In genomic region chr1:100892554-100892953, GRCh38 we compare ENCODE assay signal across 24 cellular contexts. TPM values are rescaled to one million over a fixed set of nuclear protein-coding genes. Genes with fewer than 3 reads are reported as not detected.
A peak's percentile ranks its signal among the peaks of the same experiment; 100 is the strongest.
DNase-seq lines count a peak whose midpoint lies in the region; ATAC-seq, FAIRE-seq and TF ChIP-seq lines count a peak whose summit lies in the region.
"Had no signal": no experiment of that assay in that cellular context is flagged by ENCODE, and none has a peak within 500 bp of the region (broad histone marks: within the 10 kb centered on the region; RNA-seq: fewer than 3 reads in every experiment).

No MANE protein-coding gene starts in this region.

- peaks cover 8% of the 10 kb centered on the region for H3K27me3 Mint-ChIP-seq in HFFc6 (ENCODE audit: insufficient read depth)
- H3K27me3 Mint-ChIP-seq in neural crest cell (ENCODE audit: low read depth): no peaks in the 10 kb centered on the region
- H3K27me3 Mint-ChIP-seq: activated naive CD8-positive, alpha-beta T cell treated with anti-CD3 and anti-CD28 coated beads, Interleukin-2, amount 10 ng/mL, durations not matched to agents 7 days and 5 days; memory B cell; T-helper 17 cell had no signal

- H3K4me1 ChIP-seq in BLaER1 treated with 17β-estradiol and CSF1 and Interleukin-3, amounts not matched to agents 10 nM and 100 nM: peaks cover 19 to 29% (median 25%) of the 10 kb centered on the region in 10 experiments
- peaks cover 8% of the 10 kb centered on the region; the same call in 1 of the 2 replicates for H3K4me1 ChIP-seq in GM12878 (ENCODE audit: control insufficient read depth, insufficient read depth, low read length)

- H3K4me1 Mint-ChIP-seq in HFFc6 (ENCODE audit: low read depth): peaks cover 26% of the 10 kb centered on the region
- peaks cover 35% of the 10 kb centered on the region for H3K4me1 Mint-ChIP-seq in neural crest cell

- peaks cover 10% of the 10 kb centered on the region for H3K9me3 Mint-ChIP-seq in HFFc6
- peaks cover 22% of the 10 kb centered on the region for H3K9me3 Mint-ChIP-seq in neural crest cell

- SMC1A ChIA-PET in GM12878 (lab: Charles Lee; ENCODE audit: uncharacterized antibody, unreplicated experiment): interaction anchor here (0.6 to 1.1 kb wide), 3 partner anchors 16 to 396 kb away, joined by 3 to 4 read pairs (median 3); no protein-coding TSS in a partner anchor

- H3K9me3 ChIP-seq in BLaER1 treated with 17β-estradiol and CSF1 and Interleukin-3, amounts not matched to agents 10 nM and 100 nM (replicated peaks in 1 of 11): peaks cover 38 to 51% (median 48%) of the 10 kb centered on the region in 11 experiments
- H3K9me3 ChIP-seq in GM12878 (replicated peaks; ENCODE audit: control insufficient read depth, insufficient read depth, low read length): peaks cover 19% of the 10 kb centered on the region

- WGBS in GM12878 (ENCODE audit: insufficient coverage, insufficient replicate concordance, low lambda C conversion rate, missing lambda C conversion rate): 95% methylated on average over 3 of the region's 3 CpGs

- no peak for TF ChIP-seq POLR2A in GM12878 (IDR thresholded peaks at IDR 0.05; ENCODE audit: low read depth, low read length)

- peak overlapping the region; percentile 10 to 98 (median 89); a peak in 18 of 22 replicates for H3K4me2 ChIP-seq in BLaER1 treated with 17β-estradiol and CSF1 and Interleukin-3, amounts not matched to agents 10 nM and 100 nM
- peak overlapping the region; percentile 94 for H3K4me2 ChIP-seq in GM12878 (ENCODE audit: control insufficient read depth, insufficient read depth)

- no peak for TF ChIP-seq RAD21 in GM12878 (IDR thresholded peaks at IDR 0.05; ENCODE audit: insufficient read depth, low read depth, low read length)

- peaks cover 4 to 49% (median 46%) of the 10 kb centered on the region in 11 experiments; a peak in 19 of 22 replicates for H3K36me3 ChIP-seq in BLaER1 treated with 17β-estradiol and CSF1 and Interleukin-3, amounts not matched to agents 10 nM and 100 nM
- no peaks in the 10 kb centered on the region for H3K36me3 ChIP-seq in GM12878 (ENCODE audit: control insufficient read depth in 2 of 2, insufficient read depth in 2 of 2, low read length in 1 of 2)
- H3K36me3 ChIP-seq: sigmoid colon had no signal

- RAD21 ChIA-PET in GM12878 (lab: Charles Lee; ENCODE audit: unreplicated experiment): interaction anchor here (1.1 to 1.9 kb wide), 2 partner anchors 24 to 398 kb away, joined by 4 to 6 read pairs; no protein-coding TSS in a partner anchor

- FAIRE-seq in GM12878 (lab: Jason Lieb, UNC): no peak

- H3K36me3 Mint-ChIP-seq in HFFc6 (ENCODE audit: low read depth) (peaks cover 53% of the 10 kb centered on the region), neural crest cell (ENCODE audit: low read depth) (peaks cover 54% of the 10 kb centered on the region)

- H2AFZ ChIP-seq in GM12878 (ENCODE audit: control insufficient read depth, low read depth, low read length): no peak overlapping the region

- no peak overlapping the region for H3K4me3 ChIP-seq in BLaER1 treated with 17β-estradiol and CSF1 and Interleukin-3, amounts not matched to agents 10 nM and 100 nM
- H3K4me3 ChIP-seq in GM12878: no peak overlapping the region
- H3K4me3 ChIP-seq: heart right ventricle, sigmoid colon had no signal

- H3K4me3 Mint-ChIP-seq in HFFc6 (peak overlapping the region; percentile 100; the same call in 1 of the 2 replicates), neural crest cell (peak overlapping the region; percentile 100)
- H3K4me3 Mint-ChIP-seq: memory B cell, T-helper 17 cell had no signal

- peaks cover 0 to 7% (median 0%) of the 10 kb centered on the region in 11 experiments; a peak in 5 of 22 replicates for H4K20me1 ChIP-seq in BLaER1 treated with 17β-estradiol and CSF1 and Interleukin-3, amounts not matched to agents 10 nM and 100 nM
- no peaks in the 10 kb centered on the region for H4K20me1 ChIP-seq in GM12878 (ENCODE audit: control insufficient read depth, insufficient read depth)

- intact Hi-C loops in GM12878 (cut with micrococcal nuclease; ENCODE audit: unreplicated experiment): no loop called here
- intact Hi-C loops in cardiac septum (cut with DNase I): loop anchor here (10.0 kb wide), 1 partner anchor 758 kb away; the partner anchor contains the start of genes SASS6 and TRMT13

- H3K9ac ChIP-seq in BLaER1 treated with 17β-estradiol and CSF1 and Interleukin-3, amounts not matched to agents 10 nM and 100 nM: 0 out of 22 replicates have a peak overlapping the region, but pooled peaks of 1 of the 11 experiments have one; percentile 10
- H3K9ac ChIP-seq in GM12878 (ENCODE audit: control insufficient read depth, insufficient read depth, low read length): no peak overlapping the region

- no peak for TF ChIP-seq EP300 in GM12878 (IDR thresholded peaks at IDR 0.05; ENCODE audit: borderline replicate concordance in 1 of 2, control insufficient read depth in 1 of 2, low read depth in 2 of 2, low read length in 2 of 2)

- no TSS peak for BruUV-seq in GM12878 (replicated peaks; lab: Mats Ljungman, UMichigan)

- TF ChIP-seq CTCF in HFFc6 (IDR thresholded peaks at IDR 0.05) (no peak), GM12878 (IDR thresholded peaks at IDR 0.05 in 2 of 3, conservative IDR thresholded peaks at IDR 0.05 in 1 of 3; ENCODE audit: control insufficient read depth in 2 of 3, extremely low read depth in 1 of 3, insufficient read depth in 1 of 3, low read depth in 3 of 3, low read length in 3 of 3) (no peak), neural crest cell (conservative IDR thresholded peaks at IDR 0.05) (no peak)

- no peak overlapping the region for H3K27ac ChIP-seq in BLaER1 treated with 17β-estradiol and CSF1 and Interleukin-3, amounts not matched to agents 10 nM and 100 nM
- no peak overlapping the region for H3K27ac ChIP-seq in GM12878 (ENCODE audit: control insufficient read depth, insufficient read depth)
- H3K27ac ChIP-seq: foreskin keratinocyte, heart right ventricle, SK-N-MC had no signal

- no peak for ATAC-seq in GM12878
- ATAC-seq in HG03097 (IDR thresholded peaks at IDR 0.05; ENCODE audit: low FRiP score, unreplicated experiment): no peak
- ATAC-seq: CD8-positive, alpha-beta T cell; foreskin keratinocyte; heart right ventricle; left cardiac atrium; T-helper 17 cell had no signal

- H3K27me3 ChIP-seq in BLaER1 treated with 17β-estradiol and CSF1 and Interleukin-3, amounts not matched to agents 10 nM and 100 nM: no peaks in the 10 kb centered on the region
- no peaks in the 10 kb centered on the region for H3K27me3 ChIP-seq in GM12878 (replicated peaks in 1 of 2; ENCODE audit: control insufficient read depth in 2 of 2, insufficient read depth in 2 of 2, low read length in 1 of 2)
- H3K27me3 ChIP-seq: foreskin keratinocyte, heart right ventricle, sigmoid colon had no signal

- H3K79me2 ChIP-seq in GM12878 (ENCODE audit: control insufficient read depth, insufficient read depth, low read length): peaks cover 33% of the 10 kb centered on the region

- H3K27ac Mint-ChIP-seq in HFFc6 (no peak overlapping the region), neural crest cell (ENCODE audit: unreplicated experiment) (no peak overlapping the region)
- H3K27ac Mint-ChIP-seq: activated naive CD8-positive, alpha-beta T cell treated with anti-CD3 and anti-CD28 coated beads, Interleukin-2, amount 10 ng/mL, durations not matched to agents 7 days and 5 days; CD8-positive, alpha-beta T cell; memory B cell; T-helper 17 cell had no signal

- CTCF ChIA-PET in GM12878 (lab: Yijun Ruan, JAX): interaction anchor here (0.9 to 4.7 kb wide), 2 partner anchors 17 to 24 kb away, joined by 3 to 16 read pairs; no protein-coding TSS in a partner anchor

- in situ Hi-C loops in GM12878 (cut with MboI): no loop called here

- no peak for DNase-seq in HFFc6
- DNase-seq in GM12878 (ENCODE audit: low read depth, low spot score): no peak
- no peak for DNase-seq in neural crest cell (ENCODE audit: low read depth, low spot score)
- no peak for DNase-seq in hepatic stellate cell (ENCODE audit: low spot score)
- no peak for DNase-seq in cardiac septum (ENCODE audit: low spot score)
- DNase-seq in ureter (ENCODE audit: low spot score): no peak
- DNase-seq: activated naive CD8-positive, alpha-beta T cell treated with anti-CD3 and anti-CD28 coated beads, Interleukin-2, amount 10 ng/mL, durations not matched to agents 7 days and 5 days; CD8-positive, alpha-beta T cell; DMS 273 treated with DMSO at 0.1 percent for 48 hours; foreskin keratinocyte; H7; heart right ventricle; Kasumi-1; left cardiac atrium; NCI-H1048; NCI-H1694 treated with DMSO at 0.1 percent for 48 hours; NCI-H526; RPMI8226; sigmoid colon; T-helper 17 cell had no signal

- POLR2A ChIA-PET in GM12878 (lab: Charles Lee): interaction anchor here (0.7 kb wide), 1 partner anchor 173 kb away, joined by 3 read pairs; the partner anchor contains the start of gene VCAM1

RNA-seq across cellular contexts. Expression of gene EXTL2, which starts 2.1 kb away (rescaled TPM):
- total RNA-seq in HFFc6 (2021; fragmentation: NEBNext Ultra II Directional; extraction: Animal tissue kit (Norgen Biotek cat#: 25700)): 10 to 100 TPM; 17.8 to 27.1 (median 23.3) TPM
- 70.2 and 71.1 TPM in 2 replicates for total RNA-seq in GM12878 (2013; cell fraction: nucleolus; rRNA removed)
- total RNA-seq in GM12878 (2014; rRNA removed) (10.2 and 15.0 TPM in 2 replicates), GM12878 (2014; rRNA removed; fragmentation: Illumina TruSeq; extraction: Trizol) (18.6 and 20.3 TPM in 2 replicates), GM12878 (2021) (11.6 and 12.6 TPM in 2 replicates), neural crest cell (49.0 and 52.3 TPM in 2 replicates), cardiac septum (7.1 TPM), ureter (22.1 TPM)
- 6.0 TPM for polyA plus RNA-seq in GM12878 (2011; ENCODE audit: low read depth)
- polyA plus RNA-seq in GM12878 (2011; rRNA removed) (51.1 and 72.3 TPM in 2 replicates), GM12878 (2014; fragmentation: Illumina TruSeq; extraction: Trizol) (18.5 and 19.0 TPM in 2 replicates), GM12878 (2014; fragmentation: Nextera tagmentation; extraction: Ambion mirVana) (10 to 100 TPM; 16.1 to 27.2 TPM), GM12878 (2014; rRNA removed) (10.3 and 12.1 TPM in 2 replicates), GM12878 (2016; fragmentation: Nextera tagmentation; extraction: Ambion mirVana) (10 to 100 TPM; 15.4 to 16.3 TPM)
- 12.9 and 14.1 TPM in 2 replicates for polyA plus RNA-seq in GM12878 (2011; cell fraction: cytosol; rRNA removed)
- 60.9 and 64.7 TPM in 2 replicates for polyA plus RNA-seq in GM12878 (2011; cell fraction: nucleus; rRNA removed)
- polyA plus RNA-seq in GM12878 (2012): 7.1 and 7.7 TPM in 2 replicates
- polyA minus RNA-seq in GM12878 (2011; rRNA and poly(A)+ RNA removed): 20.9 and 24.6 TPM in 2 replicates
- polyA minus RNA-seq in GM12878 (2011; cell fraction: cytosol; rRNA and poly(A)+ RNA removed): 6.4 and 9.5 TPM in 2 replicates
- polyA minus RNA-seq in GM12878 (2011; cell fraction: nucleus; rRNA and poly(A)+ RNA removed): 26.2 and 43.1 TPM in 2 replicates

RNA-seq across cellular contexts. Expression of gene SLC30A7, which starts 3.3 kb away (rescaled TPM):
- 10 to 100 TPM; 27.7 to 36.8 (median 34.8) TPM for total RNA-seq in HFFc6 (2021; fragmentation: NEBNext Ultra II Directional; extraction: Animal tissue kit (Norgen Biotek cat#: 25700))
- 69.9 and 74.4 TPM in 2 replicates for total RNA-seq in GM12878 (2013; cell fraction: nucleolus; rRNA removed)
- total RNA-seq in GM12878 (2014; rRNA removed) (18.5 and 20.2 TPM in 2 replicates), GM12878 (2014; rRNA removed; fragmentation: Illumina TruSeq; extraction: Trizol) (19.9 and 20.5 TPM in 2 replicates), GM12878 (2021) (18.1 and 23.3 TPM in 2 replicates), neural crest cell (21.4 and 22.9 TPM in 2 replicates), cardiac septum (8.5 TPM), ureter (38.8 TPM)
- 3.9 TPM for polyA plus RNA-seq in GM12878 (2011; ENCODE audit: low read depth)
- polyA plus RNA-seq in GM12878 (2011; rRNA removed) (15.4 and 21.1 TPM in 2 replicates), GM12878 (2014; fragmentation: Illumina TruSeq; extraction: Trizol) (11.3 and 13.4 TPM in 2 replicates), GM12878 (2014; fragmentation: Nextera tagmentation; extraction: Ambion mirVana) (1 to 10 TPM; 4.4 to 9.4 TPM), GM12878 (2014; rRNA removed) (6.5 and 7.2 TPM in 2 replicates), GM12878 (2016; fragmentation: Nextera tagmentation; extraction: Ambion mirVana) (10 to 100 TPM; 19.5 to 20.7 TPM)
- polyA plus RNA-seq in GM12878 (2011; cell fraction: cytosol; rRNA removed): 6.7 and 9.5 TPM in 2 replicates
- polyA plus RNA-seq in GM12878 (2011; cell fraction: nucleus; rRNA removed): 12.8 and 13.6 TPM in 2 replicates
- 6.4 TPM in 2 replicates for polyA plus RNA-seq in GM12878 (2012)
- polyA minus RNA-seq in GM12878 (2011; rRNA and poly(A)+ RNA removed): 30.4 and 39.4 TPM in 2 replicates
- polyA minus RNA-seq in GM12878 (2011; cell fraction: cytosol; rRNA and poly(A)+ RNA removed): 9.7 and 10.3 TPM in 2 replicates
- polyA minus RNA-seq in GM12878 (2011; cell fraction: nucleus; rRNA and poly(A)+ RNA removed): 8.6 and 15.5 TPM in 2 replicates
